In the genomic region with DNA sequence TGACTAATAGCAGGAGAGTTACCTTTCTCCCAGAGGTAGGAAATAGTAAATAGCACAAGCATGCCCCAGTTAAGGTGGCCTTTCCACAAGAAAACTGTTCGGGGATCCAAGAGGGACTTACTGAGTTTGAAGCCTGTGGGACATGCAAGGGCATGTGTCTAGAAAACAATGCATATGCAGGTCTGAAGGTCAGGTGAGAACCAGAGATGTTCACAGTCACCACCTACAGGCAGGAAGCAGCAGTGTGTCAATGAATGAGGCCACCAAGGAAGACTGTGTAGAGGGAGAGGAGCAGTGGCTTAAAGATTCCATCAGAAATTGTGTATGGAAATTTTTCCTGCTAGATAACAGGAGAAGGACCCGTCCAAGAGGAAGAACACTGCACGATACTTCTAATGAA, we compare ENCODE assay signal across 11 cellular contexts.
DNase-seq lines count a peak whose midpoint lies in the region; ATAC-seq, FAIRE-seq and TF ChIP-seq lines count a peak whose summit lies in the region.
"Had no signal": no experiment of that assay in that cellular context is flagged by ENCODE, and none has a peak within 500 bp of the region (broad histone marks: within the 10 kb centered on the region; RNA-seq: fewer than 3 reads in every experiment).

No MANE protein-coding gene starts in this region.

- H3K36me3 ChIP-seq in astrocyte (ENCODE audit: insufficient read depth, low read length) (peaks cover 69% of the 10 kb centered on the region), trophoblast cell (ENCODE audit: control insufficient read depth in 1 of 2, insufficient read depth in 2 of 2, low read length in 2 of 2) (peaks cover 17 to 41% of the 10 kb centered on the region in 2 experiments)

- H2AFZ ChIP-seq in astrocyte (ENCODE audit: low read depth, low read length) (no peak overlapping the region), trophoblast cell (ENCODE audit: insufficient read depth, low read length, poor library complexity) (no peak overlapping the region)

- no CpG with 5 or more reads among the region's 3 CpGs for WGBS in trophoblast cell (ENCODE audit: extremely low coverage, insufficient coverage, insufficient read length)

- peak overlapping the region; percentile 85 for H3K27ac Mint-ChIP-seq in astrocyte (ENCODE audit: unreplicated experiment)
- H3K27ac Mint-ChIP-seq in activated naive CD8-positive, alpha-beta T cell treated with anti-CD3 and anti-CD28 coated beads for 36 hours, result no peak overlapping the region
- H3K27ac Mint-ChIP-seq: B cell had no signal

- no peak overlapping the region for H4K8ac ChIP-seq in trophoblast cell (ENCODE audit: low read depth, low read length)

- no peak overlapping the region for H4K12ac ChIP-seq in trophoblast cell (ENCODE audit: low read depth, low read length)

- no peaks in the 10 kb centered on the region for H3K9me3 Mint-ChIP-seq in astrocyte (ENCODE audit: unreplicated experiment)
- no peaks in the 10 kb centered on the region for H3K9me3 Mint-ChIP-seq in activated naive CD8-positive, alpha-beta T cell treated with anti-CD3 and anti-CD28 coated beads for 36 hours

- no peak overlapping the region for H3K23ac ChIP-seq in trophoblast cell (ENCODE audit: low read length)

- no peak overlapping the region for H3K4ac ChIP-seq in trophoblast cell (ENCODE audit: low read depth, low read length)

- DNase-seq in NCI-H2171 treated with DMSO at 0.1 percent for 48 hours (lab: John Stamatoyannopoulos, UW) (peak; percentile 1), NCI-H2171 (lab: John Stamatoyannopoulos, UW) (no peak), astrocyte (ENCODE audit: low read depth) (no peak), trophoblast cell (peak; percentile 22 to 63), cortex of kidney (lab: John Stamatoyannopoulos, UW) (no peak)
- DNase-seq in activated naive CD8-positive, alpha-beta T cell treated with anti-CD3 and anti-CD28 coated beads for 36 hours, result no peak
- DNase-seq in activated CD4-positive, alpha-beta T cell treated with anti-CD3 and anti-CD28 coated beads, Interleukin-2, amount 50 U/mL, for 48 hours, result no peak
- DNase-seq: activated effector memory CD4-positive, alpha-beta T cell treated with Interleukin-2 at 50 U/mL for 16 hours; NCI-H1048 had no signal

- peaks cover 90% of the 10 kb centered on the region for H4K20me1 ChIP-seq in astrocyte (ENCODE audit: insufficient read depth, low read length)

- H3K27me3 ChIP-seq in astrocyte (ENCODE audit: insufficient read depth, low read length) (no peaks in the 10 kb centered on the region), trophoblast cell (ENCODE audit: insufficient read depth, low read length) (no peaks in the 10 kb centered on the region)

- no peaks in the 10 kb centered on the region for H3K27me3 Mint-ChIP-seq in astrocyte (ENCODE audit: low read depth, unreplicated experiment)
- H3K27me3 Mint-ChIP-seq in activated naive CD8-positive, alpha-beta T cell treated with anti-CD3 and anti-CD28 coated beads for 36 hours, result no peaks in the 10 kb centered on the region

- H3K4me1 ChIP-seq in astrocyte (ENCODE audit: insufficient read depth, low read length) (peaks cover 13% of the 10 kb centered on the region), trophoblast cell (ENCODE audit: control insufficient read depth in 1 of 2, insufficient read depth in 2 of 2, low read length in 2 of 2) (peaks cover 0 to 2% of the 10 kb centered on the region in 2 experiments)

- H3K79me1 ChIP-seq in trophoblast cell (ENCODE audit: low read length), result peaks cover 5% of the 10 kb centered on the region

- H2BK5ac ChIP-seq in trophoblast cell (ENCODE audit: low read depth, low read length, poor library complexity), result no peak overlapping the region

- H3K9ac ChIP-seq in astrocyte (ENCODE audit: low read length) (no peak overlapping the region), trophoblast cell (ENCODE audit: low read length) (no peak overlapping the region)

- H3K79me2 ChIP-seq in astrocyte (ENCODE audit: insufficient read depth, low read length) (peaks cover 100% of the 10 kb centered on the region), trophoblast cell (ENCODE audit: control insufficient read depth, insufficient read depth, low read length, poor library complexity) (peaks cover 5% of the 10 kb centered on the region)

- peak; percentile 66 for ATAC-seq in HG02678 (IDR thresholded peaks at IDR 0.05; ENCODE audit: unreplicated experiment)

- no peak overlapping the region for H3K4me2 ChIP-seq in astrocyte (ENCODE audit: low read length)
- no peak overlapping the region for H3K4me2 ChIP-seq in trophoblast cell (ENCODE audit: low read length)

- no peak overlapping the region for H2AK5ac ChIP-seq in trophoblast cell (ENCODE audit: low read length)

- no peak overlapping the region for H3K14ac ChIP-seq in trophoblast cell (ENCODE audit: low read length)

- H3K4me3 Mint-ChIP-seq in astrocyte (ENCODE audit: unreplicated experiment), result peak overlapping the region; percentile 67
- no peak overlapping the region for H3K4me3 Mint-ChIP-seq in activated naive CD8-positive, alpha-beta T cell treated with anti-CD3 and anti-CD28 coated beads for 36 hours
- H3K4me3 Mint-ChIP-seq: B cell had no signal

- no peak overlapping the region for H4K91ac ChIP-seq in trophoblast cell (ENCODE audit: low read depth, low read length)

- H3K27ac ChIP-seq in astrocyte (ENCODE audit: low read depth, low read length), result peak overlapping the region; percentile 1
- peak overlapping the region; percentile 16 for H3K27ac ChIP-seq in trophoblast cell (ENCODE audit: low read depth, low read length)

- no peak overlapping the region for H3K4me3 ChIP-seq in astrocyte (ENCODE audit: insufficient read depth, low read depth, low read length)
- H3K4me3 ChIP-seq in trophoblast cell (ENCODE audit: low read depth, low read length), result no peak overlapping the region

- peaks cover 72% of the 10 kb centered on the region for H3K4me1 Mint-ChIP-seq in astrocyte (ENCODE audit: low read depth, unreplicated experiment)
- H3K4me1 Mint-ChIP-seq in activated naive CD8-positive, alpha-beta T cell treated with anti-CD3 and anti-CD28 coated beads for 36 hours, result peaks cover 17% of the 10 kb centered on the region
- H3K4me1 Mint-ChIP-seq: B cell had no signal

- H3K9me3 ChIP-seq in astrocyte (ENCODE audit: insufficient read depth, low read depth, low read length) (no peaks in the 10 kb centered on the region), trophoblast cell (ENCODE audit: insufficient read depth, low read depth, low read length) (no peaks in the 10 kb centered on the region)

- H2BK120ac ChIP-seq in trophoblast cell (ENCODE audit: insufficient read depth, low read length, poor library complexity), result no peak overlapping the region

- FAIRE-seq in astrocyte (lab: Jason Lieb, UNC), result no peak

- peak; percentile 23 for TF ChIP-seq CTCF in astrocyte (IDR thresholded peaks at IDR 0.05; ENCODE audit: insufficient read depth, low read depth, low read length)

- H2BK12ac ChIP-seq in trophoblast cell (ENCODE audit: low read length), result no peak overlapping the region

- H3K18ac ChIP-seq in trophoblast cell (ENCODE audit: low read length), result no peak overlapping the region

- H3K36me3 Mint-ChIP-seq in astrocyte (ENCODE audit: low read depth, unreplicated experiment), result peaks cover 37% of the 10 kb centered on the region
- H3K36me3 Mint-ChIP-seq in activated naive CD8-positive, alpha-beta T cell treated with anti-CD3 and anti-CD28 coated beads for 36 hours, result peaks cover 2% of the 10 kb centered on the region

Comparison
In these comparisons a context has a peak if more than half of its experiments do, and no peak if none do; other contexts are left out.
1. DNase-seq: peak in NCI-H2171 treated with DMSO at 0.1 percent for 48 hours (single experiment) and trophoblast cell (2 of 2); none in NCI-H2171 (single experiment), astrocyte (single experiment), cortex of kidney (single experiment), activated naive CD8-positive, alpha-beta T cell treated with anti-CD3 and anti-CD28 coated beads for 36 hours (single experiment) and activated CD4-positive, alpha-beta T cell treated with anti-CD3 and anti-CD28 coated beads, Interleukin-2, amount 50 U/mL, for 48 hours (0 of 2).